In the genomic region with DNA sequence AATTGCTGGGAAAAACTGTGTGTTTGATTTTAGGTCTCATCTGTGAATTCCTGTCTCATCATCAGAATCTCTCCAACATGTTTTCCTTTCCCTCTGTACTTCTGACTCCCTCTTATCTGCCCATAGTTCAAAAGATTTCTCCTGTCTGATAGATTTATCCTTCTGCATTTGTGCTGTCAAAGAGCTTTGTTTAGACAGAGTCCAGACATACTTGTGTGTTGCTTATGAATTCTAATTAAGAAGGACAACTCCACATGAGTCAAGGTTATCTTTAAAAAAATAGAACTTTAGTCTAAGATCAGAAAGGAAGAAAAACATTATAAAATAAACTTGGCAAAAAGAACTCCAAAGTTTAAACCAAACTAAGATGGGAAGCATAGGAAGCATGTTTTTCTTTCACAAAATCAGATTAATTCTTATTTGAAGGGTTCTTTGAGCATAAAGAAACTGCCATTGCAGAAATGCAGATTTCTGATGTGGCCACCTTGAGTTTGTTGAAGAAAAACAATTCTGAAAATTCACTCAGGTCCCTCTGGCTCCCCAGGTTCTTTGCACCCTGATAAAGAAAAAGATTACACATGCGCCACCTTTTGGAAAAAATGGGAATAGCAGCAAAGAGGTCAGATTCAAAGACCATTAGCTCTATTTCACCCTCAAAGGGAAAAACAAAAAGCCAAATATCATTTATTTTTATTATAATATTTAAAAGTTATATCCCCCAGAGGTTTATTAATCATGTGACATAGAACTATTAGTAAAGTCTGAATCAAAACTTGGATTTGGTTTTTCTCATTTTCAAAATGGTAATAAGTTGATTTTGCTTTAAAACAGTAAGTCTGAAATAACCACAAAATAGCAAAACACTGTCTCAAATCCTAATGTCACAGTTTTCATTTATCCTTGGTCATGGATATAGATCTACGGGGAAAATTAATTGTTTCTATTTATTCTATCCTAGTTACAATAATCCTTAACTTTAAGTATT, we compare ENCODE assay signal across 8 cellular contexts.
DNase-seq lines count a peak whose midpoint lies in the region; ATAC-seq and TF ChIP-seq lines count a peak whose summit lies in the region.

No MANE protein-coding gene starts in this region.

- H3K9me3 ChIP-seq in psoas muscle, result no peaks in the 10 kb centered on the region

- peaks cover 27% of the 10 kb centered on the region for H3K4me1 Mint-ChIP-seq in HFFc6 (ENCODE audit: low read depth)

- intact Hi-C loops in head of caudate nucleus (cut with DNase I) (loop anchor here (10.0 kb wide), 1 partner anchor 142 kb away; the partner anchor contains the start of gene DCN), psoas muscle (cut with DNase I) (loop anchor here in 1 of 2 donors (10.0 kb wide), 1 partner anchor 152 kb away; no protein-coding TSS in a partner anchor)

- no peaks in the 10 kb centered on the region; the same call in 1 of the 2 replicates for H3K27me3 Mint-ChIP-seq in HFFc6 (ENCODE audit: insufficient read depth)

- 34 to 60% (median 41%) methylated on average over 2 of the region's 2 CpGs for WGBS in psoas muscle, 3 donors

- H3K27ac Mint-ChIP-seq in HFFc6, result peak overlapping the region; percentile 26; the same call in 1 of the 2 replicates

- H3K27ac ChIP-seq in psoas muscle, result no peak overlapping the region

- H3K4me1 ChIP-seq in psoas muscle, result no peaks in the 10 kb centered on the region

- H3K36me3 Mint-ChIP-seq in HFFc6 (ENCODE audit: low read depth), result no peaks in the 10 kb centered on the region

- DNase-seq in SIG-M5 treated with dmso at 0.1 percent for 504 hours (lab: John Stamatoyannopoulos, UW; ENCODE audit: unreplicated experiment) (peak; percentile 11), SIG-M5 (lab: John Stamatoyannopoulos, UW) (no peak), HFFc6 (peak; percentile 52), NCI-H345 (lab: John Stamatoyannopoulos, UW) (peak; percentile 58), head of caudate nucleus (peak in 28 of 42 donors; percentile 8 to 83 (median 52)), psoas muscle (no peak), NCI-H2029 treated with DMSO at 0.1 percent for 48 hours (lab: John Stamatoyannopoulos, UW) (no peak)
- DNase-seq in activated gamma-delta T cell treated with anti-CD3 and anti-CD28 coated beads, Interleukin-2, amount 50 U/mL, for 16 hours (ENCODE audit: low read depth), result peak; percentile 2

- no peaks in the 10 kb centered on the region for H3K9me3 Mint-ChIP-seq in HFFc6

- TF ChIP-seq CTCF in HFFc6 (IDR thresholded peaks at IDR 0.05), result peak; percentile 94
- TF ChIP-seq CTCF in psoas muscle (IDR thresholded peaks at IDR 0.05), result peak; percentile 58

- H3K36me3 ChIP-seq in psoas muscle (ENCODE audit: insufficient read depth in 1 of 2, low read depth in 1 of 2), result no peaks in the 10 kb centered on the region

- H3K4me3 ChIP-seq in psoas muscle, result no peak overlapping the region

- peak in 1 of 4 donors; percentile 56 for ATAC-seq in psoas muscle

- H3K27me3 ChIP-seq in psoas muscle (ENCODE audit: insufficient read depth in 3 of 3, low read length in 2 of 3), result no peaks in the 10 kb centered on the region

- peak overlapping the region; percentile 63; the same call in 1 of the 2 replicates for H3K4me3 Mint-ChIP-seq in HFFc6

Comparison
In these comparisons a context has a peak if more than half of its experiments do, and no peak if none do; other contexts are left out.
1. DNase-seq: peak in SIG-M5 treated with dmso at 0.1 percent for 504 hours (single experiment), HFFc6 (single experiment), NCI-H345 (single experiment), activated gamma-delta T cell treated with anti-CD3 and anti-CD28 coated beads, Interleukin-2, amount 50 U/mL, for 16 hours (single experiment) and head of caudate nucleus (28 of 42); none in SIG-M5 (single experiment), psoas muscle (0 of 2) and NCI-H2029 treated with DMSO at 0.1 percent for 48 hours (single experiment).